Comparison of ENCODE assay signal across 8 cellular contexts in the genomic region with DNA sequence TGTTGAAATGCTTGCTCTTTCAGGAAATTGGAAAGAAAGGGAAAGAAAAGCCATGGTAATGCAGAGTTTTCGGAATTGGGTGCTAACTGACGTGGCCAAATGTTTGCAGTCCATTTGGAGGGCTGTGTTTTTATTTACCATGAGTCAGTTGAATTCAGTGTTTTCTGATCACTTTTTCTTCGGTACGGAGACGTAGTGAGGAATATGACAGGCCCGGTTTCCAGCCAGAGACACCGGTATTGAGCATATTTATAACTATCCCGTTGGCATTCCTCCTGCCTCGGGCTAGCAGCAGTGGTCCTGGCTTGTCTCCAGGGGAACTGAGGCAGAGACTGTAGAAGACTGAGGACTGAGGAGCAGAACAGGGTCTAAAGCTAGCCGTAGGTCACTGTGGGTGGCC. TPM values are rescaled to one million over a fixed set of nuclear protein-coding genes. Genes with fewer than 3 reads are reported as not detected.
DNase-seq lines count a peak whose midpoint lies in the region; ATAC-seq and TF ChIP-seq lines count a peak whose summit lies in the region.

No MANE protein-coding gene starts in this region.

- H3K9me3 Mint-ChIP-seq in Calu3 (ENCODE audit: low read depth, unreplicated experiment), result no peaks in the 10 kb centered on the region
- H3K9me3 Mint-ChIP-seq in endodermal cell, result peaks cover 4% of the 10 kb centered on the region

- H3K4me3 Mint-ChIP-seq in Calu3 (ENCODE audit: low read depth, unreplicated experiment), result peak overlapping the region; percentile 71
- peak overlapping the region; percentile 77 for H3K4me3 Mint-ChIP-seq in endodermal cell

- no peak overlapping the region for H3K27ac Mint-ChIP-seq in Calu3 (ENCODE audit: unreplicated experiment)
- H3K27ac Mint-ChIP-seq in endodermal cell, result peak overlapping the region; percentile 48

- H3K27me3 ChIP-seq in endodermal cell (ENCODE audit: control insufficient read depth, insufficient read depth, low read length, poor library complexity, severe bottlenecking) (no peaks in the 10 kb centered on the region), osteoblast (ENCODE audit: insufficient read depth, low read length) (peaks cover 8% of the 10 kb centered on the region)

- peak overlapping the region; percentile 8 for H2AFZ ChIP-seq in osteoblast (ENCODE audit: low read length)

- peaks cover 43% of the 10 kb centered on the region for H3K79me2 ChIP-seq in osteoblast (ENCODE audit: insufficient read depth, low read length)

- BruUV-seq in Calu3 (replicated peaks; lab: Mats Ljungman, UMichigan), result TSS peak; percentile 53

- H3K9me3 ChIP-seq in endodermal cell (ENCODE audit: control insufficient read depth, low read length) (peaks cover 8% of the 10 kb centered on the region), osteoblast (ENCODE audit: low read depth, low read length) (no peaks in the 10 kb centered on the region)

- DNase-seq in Calu3, result no peak
- DNase-seq in OCI-M1 (lab: John Stamatoyannopoulos, UW), result peak; percentile 15
- no peak for DNase-seq in endodermal cell
- DNase-seq in osteoblast (ENCODE audit: insufficient read length, low spot score, missing footprints), result no peak
- DNase-seq in NCI-H1436 (lab: John Stamatoyannopoulos, UW), result no peak
- DNase-seq in stimulated activated CD4-positive, alpha-beta T cell treated with anti-CD3 and anti-CD28 coated beads, Interleukin-12 subunit alpha, Interleukin-12 subunit beta, amount 100 ng/mL, for 4 hours, result no peak

- H3K4me2 ChIP-seq in osteoblast (ENCODE audit: insufficient read depth, low read length), result peak overlapping the region; percentile 93

- H3K36me3 ChIP-seq in endodermal cell (ENCODE audit: control insufficient read depth, insufficient read depth, low read length) (peaks cover 33% of the 10 kb centered on the region), osteoblast (ENCODE audit: insufficient read depth, low read length) (peaks cover 37% of the 10 kb centered on the region)

- H3K27ac ChIP-seq in endodermal cell (ENCODE audit: low read depth, low read length) (no peak overlapping the region), osteoblast (ENCODE audit: low read depth, low read length) (peak overlapping the region; percentile 51)

- H3K27me3 Mint-ChIP-seq in Calu3 (ENCODE audit: unreplicated experiment), result no peaks in the 10 kb centered on the region
- peaks cover 2% of the 10 kb centered on the region for H3K27me3 Mint-ChIP-seq in endodermal cell (ENCODE audit: insufficient read depth)

- intact Hi-C loops in Calu3 (cut with micrococcal nuclease; ENCODE audit: unreplicated experiment), result no loop called here

- TF ChIP-seq CTCF in Calu3 (IDR thresholded peaks at IDR 0.05; ENCODE audit: unreplicated experiment) (no peak), endodermal cell (conservative IDR thresholded peaks at IDR 0.05) (no peak), osteoblast (IDR thresholded peaks at IDR 0.05; ENCODE audit: extremely low read depth, low read depth, low read length) (no peak)

- H3K9ac ChIP-seq in endodermal cell (ENCODE audit: extremely low read depth, low read length, poor library complexity, severe bottlenecking), result peak overlapping the region; percentile 66

- H3K4me1 Mint-ChIP-seq in Calu3 (ENCODE audit: low read depth, unreplicated experiment), result no peaks in the 10 kb centered on the region
- peaks cover 24% of the 10 kb centered on the region for H3K4me1 Mint-ChIP-seq in endodermal cell

- 30 to 39% methylated on average over 10 of the region's 10 CpGs for WGBS in endodermal cell (ENCODE audit: insufficient coverage in 1 of 2, insufficient read length in 1 of 2), 2 experiments

- H4K20me1 ChIP-seq in osteoblast (ENCODE audit: insufficient read depth, low read length), result peaks cover 15% of the 10 kb centered on the region

- ATAC-seq in HG03571 (IDR thresholded peaks at IDR 0.05; ENCODE audit: unreplicated experiment), result no peak
- no peak for ATAC-seq in GM18867 (IDR thresholded peaks at IDR 0.05; ENCODE audit: unreplicated experiment)

- H3K4me1 ChIP-seq in endodermal cell (ENCODE audit: control insufficient read depth, insufficient read depth, low read length), result no peaks in the 10 kb centered on the region
- H3K4me1 ChIP-seq in osteoblast (ENCODE audit: insufficient read depth, low read length), result peaks cover 6% of the 10 kb centered on the region

- H3K4me3 ChIP-seq in endodermal cell (ENCODE audit: low read length), result peak overlapping the region; percentile 93
- H3K4me3 ChIP-seq in osteoblast (ENCODE audit: insufficient read depth, low read length), result peak overlapping the region; percentile 81

- CTCF ChIA-PET in Calu3 (lab: Charles Lee), result no interaction called here

- peaks cover 19% of the 10 kb centered on the region for H3K36me3 Mint-ChIP-seq in Calu3 (ENCODE audit: insufficient read depth, unreplicated experiment)
- peaks cover 29% of the 10 kb centered on the region for H3K36me3 Mint-ChIP-seq in endodermal cell (ENCODE audit: low read depth)

RNA-seq across cellular contexts. Expression of a gene that starts 1.0 kb away (rescaled TPM):
- total RNA-seq in Calu3 (2022), result 15.7 and 16.8 TPM in 2 replicates
- 10 to 100 TPM; 89.7 to 90.8 TPM for total RNA-seq in endodermal cell
- 85.0 TPM for polyA plus RNA-seq in endodermal cell (2013, experiment 1 of 2)
- 77.8 TPM for polyA plus RNA-seq in endodermal cell (2013, experiment 2 of 2)
- 82.2 and 85.7 TPM in 2 replicates for total RNA-seq in osteoblast

RNA-seq across cellular contexts. Expression of a gene that starts 45.7 kb away (rescaled TPM):
- total RNA-seq in Calu3 (2022) (12.1 and 12.2 TPM in 2 replicates), endodermal cell (10 to 100 TPM; 56.5 to 81.2 TPM), osteoblast (25.0 and 28.9 TPM in 2 replicates)
- 74.4 TPM for polyA plus RNA-seq in endodermal cell (2013, experiment 1 of 2)
- 78.5 TPM for polyA plus RNA-seq in endodermal cell (2013, experiment 2 of 2)

RNA-seq across cellular contexts. Expression of a gene that starts 56.6 kb away (rescaled TPM):
- not detected in 2 replicates for total RNA-seq in Calu3 (2022)
- total RNA-seq in endodermal cell, result not detected
- polyA plus RNA-seq in endodermal cell (2013, experiment 1 of 2), result not detected
- not detected for polyA plus RNA-seq in endodermal cell (2013, experiment 2 of 2)
- total RNA-seq in osteoblast, result not detected in 2 replicates
